Comparison of ENCODE assay signal across 8 cellular contexts in genomic region chr17:29138184-29138955, GRCh38. TPM values are rescaled to one million over a fixed set of nuclear protein-coding genes. Genes with fewer than 3 reads are reported as not detected.
A peak's percentile ranks its signal among the peaks of the same experiment; 100 is the strongest.
DNase-seq lines count a peak whose midpoint lies in the region; TF ChIP-seq lines count a peak whose summit lies in the region.

No MANE protein-coding gene starts in this region.

- peak overlapping the region; percentile 67; the same call in 1 of the 2 replicates for H2AFZ ChIP-seq in KMS-11 (ENCODE audit: low read depth)

- H3K4me3 ChIP-seq in KMS-11 (IDR thresholded peaks at IDR 0.05; ENCODE audit: insufficient read depth, low read depth, low read length) (no peak overlapping the region), prostate gland (no peak overlapping the region)

- TF ChIP-seq POLR2A in prostate gland (IDR thresholded peaks at IDR 0.05): no peak

- in situ Hi-C loops in Caki2 (cut with HindIII; ENCODE audit: low pct_unique_long_range_greater_than_20kb, low sequenced_read_pairs): no loop called here

- H3K27me3 ChIP-seq in KMS-11 (ENCODE audit: insufficient read depth, low read depth) (no peaks in the 10 kb centered on the region), prostate gland (replicated peaks; ENCODE audit: insufficient read depth) (no peaks in the 10 kb centered on the region)

- H4K20me1 ChIP-seq in KMS-11 (ENCODE audit: insufficient read depth): no peaks in the 10 kb centered on the region

- intact Hi-C loops in prostate gland (cut with DNase I): no loop called here

- H3K4me1 ChIP-seq in KMS-11 (ENCODE audit: low read depth, poor library complexity, severe bottlenecking) (peaks cover 21% of the 10 kb centered on the region), prostate gland (replicated peaks) (peaks cover 8% of the 10 kb centered on the region)

- H3K9ac ChIP-seq in KMS-11: peak overlapping the region; percentile 33; the same call in 1 of the 2 replicates

- peak overlapping the region; percentile 93; the same call in 1 of the 2 replicates for H3K4me2 ChIP-seq in KMS-11

- no peaks in the 10 kb centered on the region for H3K9me3 ChIP-seq in prostate gland

- TF ChIP-seq CTCF in KMS-11 (conservative IDR thresholded peaks at IDR 0.05; ENCODE audit: low read depth, low read length) (no peak), prostate gland (IDR thresholded peaks at IDR 0.05) (no peak)

- 76% methylated on average over 13 of the region's 13 CpGs for WGBS in prostate gland

- no peaks in the 10 kb centered on the region; the same call in 1 of the 2 replicates for H3K79me2 ChIP-seq in KMS-11 (ENCODE audit: insufficient read depth, low read depth)

- H3K36me3 ChIP-seq in KMS-11 (ENCODE audit: insufficient read depth) (no peaks in the 10 kb centered on the region), prostate gland (no peaks in the 10 kb centered on the region)

- peak overlapping the region; percentile 33; the same call in 1 of the 2 replicates for H3K27ac ChIP-seq in KMS-11
- no peak overlapping the region for H3K27ac ChIP-seq in prostate gland

- DNase-seq in Caki2 (ENCODE audit: low read depth) (peak; percentile 64), myocyte (ENCODE audit: low read depth) (peak; percentile 47), prostate gland (ENCODE audit: low spot score) (no peak), COLO668 (lab: John Stamatoyannopoulos, UW; ENCODE audit: unreplicated experiment) (no peak), NCI-H187 treated with DMSO at 0.1 percent for 48 hours (lab: John Stamatoyannopoulos, UW) (no peak), superior temporal gyrus (ENCODE audit: extremely low spot score) (no peak)
- peak; percentile 73 for DNase-seq in activated naive CD4-positive, alpha-beta T cell treated with Interleukin-2 at 50 U/mL for 16 hours

RNA-seq across cellular contexts. Expression of gene MYO18A, which starts 41.8 kb away (rescaled TPM):
- 10.6 and 13.3 TPM in 2 replicates for total RNA-seq in Caki2 (2014; rRNA removed; shearing (Covaris generic); ENCODE audit: low replicate concordance)
- total RNA-seq in myocyte (167 and 209 TPM in 2 replicates), prostate gland (10 to 100 TPM; 34.6 to 80.5 TPM)
- 78.9 TPM for polyA plus RNA-seq in myocyte (2012)

Comparison
In these comparisons a context has a peak if more than half of its experiments do, and no peak if none do; other contexts are left out.
1. DNase-seq: peak in Caki2 (single experiment), activated naive CD4-positive, alpha-beta T cell treated with Interleukin-2 at 50 U/mL for 16 hours (single experiment) and myocyte (single experiment); none in prostate gland (single experiment), COLO668 (single experiment), NCI-H187 treated with DMSO at 0.1 percent for 48 hours (single experiment) and superior temporal gyrus (single experiment).